Comparison of ENCODE assay signal across 17 cellular contexts in genomic region chr2:121185111-121185510, GRCh38.
"Had no signal": no experiment of that assay in that cellular context is flagged by ENCODE, and none has a peak within 500 bp of the region (broad histone marks: within the 10 kb centered on the region; RNA-seq: fewer than 3 reads in every experiment).

No MANE protein-coding gene starts in this region.

- H3K9me3 ChIP-seq: heart right ventricle, mucosa of descending colon, sigmoid colon, upper lobe of left lung had no signal

- DNase-seq: activated CD4-positive, alpha-beta T cell treated with anti-CD3 and anti-CD28 coated beads, Interleukin-2, amount 10 ng/mL, durations not matched to agents 7 days and 5 days; activated naive CD4-positive, alpha-beta T cell treated with anti-CD3 and anti-CD28 coated beads for 36 hours; activated T-cell treated with anti-CD3 and anti-CD28 coated beads for 4 hours; central memory CD4-positive, alpha-beta T cell; effector memory CD4-positive, alpha-beta T cell; foreskin melanocyte; heart right ventricle; left colon; mucosa of descending colon; naive thymus-derived CD8-positive, alpha-beta T cell; stimulated activated CD4-positive, alpha-beta T cell treated with anti-CD3 and anti-CD28 coated beads, Interleukin-12 subunit alpha, Interleukin-12 subunit beta, amount 100 ng/mL, for 4 hours; stimulated activated CD4-positive, alpha-beta T cell treated with anti-CD3 and anti-CD28 coated beads, Interleukin-2, amount 100 ng/mL, for 24 hours; T-cell; T-helper 9 cell; upper lobe of left lung had no signal

- H3K27ac ChIP-seq: heart right ventricle, parathyroid adenoma, sigmoid colon, upper lobe of left lung had no signal

- H3K4me1 ChIP-seq: sigmoid colon had no signal

- H3K9ac ChIP-seq: parathyroid adenoma had no signal

- H3K27me3 ChIP-seq: heart right ventricle, sigmoid colon, upper lobe of left lung had no signal

- H3K79me2 ChIP-seq: parathyroid adenoma had no signal

- H3K36me3 ChIP-seq: heart right ventricle, sigmoid colon, upper lobe of left lung had no signal

- H3K4me3 ChIP-seq: heart right ventricle, mucosa of descending colon, sigmoid colon, upper lobe of left lung had no signal
